ENCODE assay signal across 30 cellular contexts in genomic region chr17:60766778-60767190, GRCh38.
DNase-seq lines count a peak whose midpoint lies in the region; ATAC-seq and TF ChIP-seq lines count a peak whose summit lies in the region.
"Had no signal": no experiment of that assay in that cellular context is flagged by ENCODE, and none has a peak within 500 bp of the region (broad histone marks: within the 10 kb centered on the region; RNA-seq: fewer than 3 reads in every experiment).

No MANE protein-coding gene starts in this region.

- H3K27me3 Mint-ChIP-seq in activated CD4-positive, alpha-beta T cell treated with anti-CD3 and anti-CD28 coated beads, Interleukin-2, amount 10 ng/mL, durations not matched to agents 7 days and 5 days = no peaks in the 10 kb centered on the region
- no peaks in the 10 kb centered on the region for H3K27me3 Mint-ChIP-seq in activated CD4-positive, alpha-beta T cell treated with anti-CD3 and anti-CD28 coated beads for 36 hours
- H3K27me3 Mint-ChIP-seq: activated naive CD8-positive, alpha-beta T cell treated with anti-CD3 and anti-CD28 coated beads, Interleukin-2, amount 50 U/mL, for 24 hours had no signal

- no peak overlapping the region for H3K23ac ChIP-seq in mesendoderm (ENCODE audit: low read length)

- no peak overlapping the region for H3K4me2 ChIP-seq in mesendoderm (ENCODE audit: low read length)

- H3K27ac ChIP-seq in KOPT-K1 (ENCODE audit: low read depth, low read length, poor library complexity, severe bottlenecking) (peak overlapping the region; percentile 26), mesendoderm (ENCODE audit: low read depth, low read length) (no peak overlapping the region)
- H3K27ac ChIP-seq: dorsolateral prefrontal cortex, SK-N-MC, spleen, upper lobe of right lung had no signal

- H3K18ac ChIP-seq in mesendoderm (ENCODE audit: low read length) = no peak overlapping the region

- DNase-seq in activated CD4-positive, alpha-beta T cell treated with anti-CD3 and anti-CD28 coated beads, Interleukin-2, amount 10 ng/mL, durations not matched to agents 7 days and 5 days = peak; percentile 19
- DNase-seq in activated CD4-positive, alpha-beta T cell treated with anti-CD3 and anti-CD28 coated beads for 36 hours = no peak
- peak; percentile 31 for DNase-seq in activated effector memory CD4-positive, alpha-beta T cell treated with Interleukin-2 at 50 U/mL for 16 hours
- DNase-seq in stimulated activated effector memory CD8-positive, alpha-beta T cell treated with anti-CD3 and anti-CD28 coated beads, Interleukin-12 subunit alpha, Interleukin-12 subunit beta, amount 100 ng/mL, for 72 hours (ENCODE audit: low spot score in 2 of 2) = no peak
- DNase-seq in mesendoderm = no peak
- no peak for DNase-seq in cortex of kidney (lab: John Stamatoyannopoulos, UW)
- DNase-seq in GM10248 (ENCODE audit: extremely low spot score) = no peak
- DNase-seq: 8988T; activated CD8-positive, alpha-beta memory T cell treated with anti-CD3 and anti-CD28 coated beads, Interleukin-2, amount 50 U/mL, for 4 hours; activated naive CD8-positive, alpha-beta T cell treated with anti-CD3 and anti-CD28 coated beads, Interleukin-2, amount 50 U/mL, for 24 hours; central memory CD4-positive, alpha-beta T cell; dorsolateral prefrontal cortex; HCEC 1CT; hypothalamus; Karpas-422; NCI-H146; NCI-H2107; NCI-H446; OCI-M1; posterior cingulate gyrus; right cardiac atrium; spleen; stimulated activated CD4-positive, alpha-beta T cell treated with anti-CD3 and anti-CD28 coated beads, Interleukin-2, amount 100 ng/mL, for 48 hours; substantia nigra; upper lobe of right lung had no signal

- no peak overlapping the region for H3K56ac ChIP-seq in mesendoderm (ENCODE audit: low read length)

- peaks cover 2% of the 10 kb centered on the region for H3K36me3 Mint-ChIP-seq in activated CD4-positive, alpha-beta T cell treated with anti-CD3 and anti-CD28 coated beads, Interleukin-2, amount 10 ng/mL, durations not matched to agents 7 days and 5 days (ENCODE audit: low read depth)
- peaks cover 13% of the 10 kb centered on the region for H3K36me3 Mint-ChIP-seq in activated CD4-positive, alpha-beta T cell treated with anti-CD3 and anti-CD28 coated beads for 36 hours (ENCODE audit: low read depth)
- H3K36me3 Mint-ChIP-seq in stimulated activated effector memory CD8-positive, alpha-beta T cell treated with anti-CD3 and anti-CD28 coated beads, Interleukin-12 subunit alpha, Interleukin-12 subunit beta, amount 100 ng/mL, for 72 hours = no peaks in the 10 kb centered on the region

- CTCF ChIA-PET in activated CD4-positive, alpha-beta T cell treated with anti-CD3 and anti-CD28 coated beads, Interleukin-2, amount 10 ng/mL, durations not matched to agents 7 days and 5 days (lab: Charles Lee) = no interaction called here
- CTCF ChIA-PET in activated CD4-positive, alpha-beta T cell treated with anti-CD3 and anti-CD28 coated beads for 36 hours (lab: Charles Lee) = interaction anchor here (0.6 to 0.7 kb wide), 2 partner anchors 545 to 680 kb away, joined by 3 read pairs; no protein-coding TSS in a partner anchor
- CTCF ChIA-PET in GM10248 (lab: Yijun Ruan, JAX) = interaction anchor here (1.0 kb wide), 1 partner anchor 46 kb away, joined by 3 read pairs; no protein-coding TSS in a partner anchor

- no peaks in the 10 kb centered on the region for H3K4me1 ChIP-seq in mesendoderm (ENCODE audit: control insufficient read depth, low read depth, low read length)
- H3K4me1 ChIP-seq: spleen, upper lobe of right lung had no signal

- H4K5ac ChIP-seq in mesendoderm (ENCODE audit: low read length) = no peak overlapping the region

- peaks cover 3% of the 10 kb centered on the region for H3K9me3 ChIP-seq in KOPT-K1 (ENCODE audit: insufficient read depth, low read length, poor library complexity, severe bottlenecking)
- H3K9me3 ChIP-seq: upper lobe of right lung had no signal

- no peak overlapping the region for H3K27ac Mint-ChIP-seq in activated CD4-positive, alpha-beta T cell treated with anti-CD3 and anti-CD28 coated beads, Interleukin-2, amount 10 ng/mL, durations not matched to agents 7 days and 5 days
- H3K27ac Mint-ChIP-seq in activated CD4-positive, alpha-beta T cell treated with anti-CD3 and anti-CD28 coated beads for 36 hours = no peak overlapping the region
- H3K27ac Mint-ChIP-seq in stimulated activated effector memory CD8-positive, alpha-beta T cell treated with anti-CD3 and anti-CD28 coated beads, Interleukin-12 subunit alpha, Interleukin-12 subunit beta, amount 100 ng/mL, for 72 hours = peak overlapping the region; percentile 67
- H3K27ac Mint-ChIP-seq: activated naive CD8-positive, alpha-beta T cell treated with anti-CD3 and anti-CD28 coated beads, Interleukin-2, amount 50 U/mL, for 24 hours; activated T-helper 2 cell treated with anti-CD3 and anti-CD28 coated beads, Interferon-gamma antibody, Interleukin-2, Interleukin-4, amounts not matched to agents 10 μg/mL and 5 μg/mL and 100 μg/mL, durations not matched to agents 14 hours and 24 hours and 36 hours; T-helper 1 cell treated with Interleukin-12 subunit alpha and Interleukin-12 subunit beta and Interleukin-4 antibody, amounts not matched to agents 30 μg/mL and 1 μg/mL, for 36 hours had no signal

- intact Hi-C loops in activated CD4-positive, alpha-beta T cell treated with anti-CD3 and anti-CD28 coated beads for 36 hours (cut with DNase I, micrococcal nuclease) = no loop called here

- POLR2A ChIA-PET in activated CD4-positive, alpha-beta T cell treated with anti-CD3 and anti-CD28 coated beads, Interleukin-2, amount 10 ng/mL, durations not matched to agents 7 days and 5 days (lab: Charles Lee) = no interaction called here
- POLR2A ChIA-PET in activated CD4-positive, alpha-beta T cell treated with anti-CD3 and anti-CD28 coated beads for 36 hours (lab: Charles Lee) = no interaction called here
- POLR2A ChIA-PET in GM10248 (lab: Yijun Ruan, JAX) = no interaction called here

- H3K4me3 Mint-ChIP-seq in activated CD4-positive, alpha-beta T cell treated with anti-CD3 and anti-CD28 coated beads, Interleukin-2, amount 10 ng/mL, durations not matched to agents 7 days and 5 days = no peak overlapping the region
- H3K4me3 Mint-ChIP-seq in activated CD4-positive, alpha-beta T cell treated with anti-CD3 and anti-CD28 coated beads for 36 hours = no peak overlapping the region
- H3K4me3 Mint-ChIP-seq in stimulated activated effector memory CD8-positive, alpha-beta T cell treated with anti-CD3 and anti-CD28 coated beads, Interleukin-12 subunit alpha, Interleukin-12 subunit beta, amount 100 ng/mL, for 72 hours = no peak overlapping the region
- H3K4me3 Mint-ChIP-seq: activated naive CD8-positive, alpha-beta T cell treated with anti-CD3 and anti-CD28 coated beads, Interleukin-2, amount 50 U/mL, for 24 hours; neural crest cell; T-helper 1 cell treated with Interleukin-12 subunit alpha and Interleukin-12 subunit beta and Interleukin-4 antibody, amounts not matched to agents 30 μg/mL and 1 μg/mL, for 36 hours had no signal

- H2BK15ac ChIP-seq in mesendoderm (replicated peaks; ENCODE audit: low read depth) = no peak overlapping the region

- WGBS in mesendoderm (ENCODE audit: extremely low coverage, insufficient coverage, low lambda C conversion rate) = no CpG with 5 or more reads among the region's 13 CpGs

- H2BK5ac ChIP-seq in mesendoderm (ENCODE audit: low read length) = no peak overlapping the region

- H2BK120ac ChIP-seq in mesendoderm (ENCODE audit: low read depth, low read length) = no peak overlapping the region

- no peaks in the 10 kb centered on the region for H3K79me1 ChIP-seq in mesendoderm (ENCODE audit: low read length)

- H3K4ac ChIP-seq in mesendoderm (ENCODE audit: low read depth, low read length) = no peak overlapping the region

- H4K8ac ChIP-seq in mesendoderm (ENCODE audit: low read depth, low read length) = no peak overlapping the region

- H3K9me3 Mint-ChIP-seq in activated CD4-positive, alpha-beta T cell treated with anti-CD3 and anti-CD28 coated beads, Interleukin-2, amount 10 ng/mL, durations not matched to agents 7 days and 5 days = peaks cover 3% of the 10 kb centered on the region
- peaks cover 5% of the 10 kb centered on the region for H3K9me3 Mint-ChIP-seq in activated CD4-positive, alpha-beta T cell treated with anti-CD3 and anti-CD28 coated beads for 36 hours (ENCODE audit: low read depth)
- peaks cover 9% of the 10 kb centered on the region for H3K9me3 Mint-ChIP-seq in stimulated activated effector memory CD8-positive, alpha-beta T cell treated with anti-CD3 and anti-CD28 coated beads, Interleukin-12 subunit alpha, Interleukin-12 subunit beta, amount 100 ng/mL, for 72 hours
- H3K9me3 Mint-ChIP-seq: activated T-helper 2 cell treated with anti-CD3 and anti-CD28 coated beads, Interferon-gamma antibody, Interleukin-2, Interleukin-4, amounts not matched to agents 10 μg/mL and 5 μg/mL and 100 μg/mL, durations not matched to agents 14 hours and 24 hours and 36 hours; T-helper 1 cell treated with Interleukin-12 subunit alpha and Interleukin-12 subunit beta and Interleukin-4 antibody, amounts not matched to agents 30 μg/mL and 1 μg/mL, for 36 hours had no signal

- H3K36me3 ChIP-seq in KOPT-K1 (ENCODE audit: insufficient read depth, low read length) (no peaks in the 10 kb centered on the region), mesendoderm (ENCODE audit: control insufficient read depth, insufficient read depth, low read length) (no peaks in the 10 kb centered on the region)
- H3K36me3 ChIP-seq: upper lobe of right lung had no signal

- no peak overlapping the region for H3K4me3 ChIP-seq in mesendoderm (ENCODE audit: low read length)
- H3K4me3 ChIP-seq: dorsolateral prefrontal cortex, SK-N-MC, spleen, upper lobe of right lung had no signal

- no peaks in the 10 kb centered on the region for H3K79me2 ChIP-seq in mesendoderm (ENCODE audit: control insufficient read depth, insufficient read depth, low read length)

- no peaks in the 10 kb centered on the region for H3K27me3 ChIP-seq in mesendoderm (ENCODE audit: insufficient read depth, low read length, poor library complexity)
- H3K27me3 ChIP-seq: dorsolateral prefrontal cortex, spleen, upper lobe of right lung had no signal

- no peak for ATAC-seq in activated CD4-positive, alpha-beta T cell treated with anti-CD3 and anti-CD28 coated beads for 36 hours
- no peak for ATAC-seq in stimulated activated effector memory CD8-positive, alpha-beta T cell treated with anti-CD3 and anti-CD28 coated beads, Interleukin-12 subunit alpha, Interleukin-12 subunit beta, amount 100 ng/mL, for 72 hours
- ATAC-seq: activated naive CD8-positive, alpha-beta T cell treated with anti-CD3 and anti-CD28 coated beads, Interleukin-2, amount 50 U/mL, for 24 hours; right cardiac atrium; upper lobe of right lung had no signal

- H3K9ac ChIP-seq in mesendoderm (ENCODE audit: low read length) = no peak overlapping the region

- peaks cover 9% of the 10 kb centered on the region for H3K4me1 Mint-ChIP-seq in activated CD4-positive, alpha-beta T cell treated with anti-CD3 and anti-CD28 coated beads, Interleukin-2, amount 10 ng/mL, durations not matched to agents 7 days and 5 days
- H3K4me1 Mint-ChIP-seq in activated CD4-positive, alpha-beta T cell treated with anti-CD3 and anti-CD28 coated beads for 36 hours = peaks cover 16% of the 10 kb centered on the region
- H3K4me1 Mint-ChIP-seq in stimulated activated effector memory CD8-positive, alpha-beta T cell treated with anti-CD3 and anti-CD28 coated beads, Interleukin-12 subunit alpha, Interleukin-12 subunit beta, amount 100 ng/mL, for 72 hours = peaks cover 39% of the 10 kb centered on the region

- H2AK5ac ChIP-seq in mesendoderm (ENCODE audit: low read length) = no peak overlapping the region

- TF ChIP-seq CTCF in GM10248 (IDR thresholded peaks at IDR 0.05; ENCODE audit: control extremely low read depth, extremely low read depth, low read depth, missing control alignments) = no peak

Comparison
In these comparisons a context has a peak if more than half of its experiments do, and no peak if none do; other contexts are left out.
1. DNase-seq: peak in activated CD4-positive, alpha-beta T cell treated with anti-CD3 and anti-CD28 coated beads, Interleukin-2, amount 10 ng/mL, durations not matched to agents 7 days and 5 days (single experiment) and activated effector memory CD4-positive, alpha-beta T cell treated with Interleukin-2 at 50 U/mL for 16 hours (single experiment); none in activated CD4-positive, alpha-beta T cell treated with anti-CD3 and anti-CD28 coated beads for 36 hours (single experiment), stimulated activated effector memory CD8-positive, alpha-beta T cell treated with anti-CD3 and anti-CD28 coated beads, Interleukin-12 subunit alpha, Interleukin-12 subunit beta, amount 100 ng/mL, for 72 hours (0 of 2), mesendoderm (single experiment), cortex of kidney (single experiment) and GM10248 (single experiment).